ENCODE assay signal across 10 cellular contexts in genomic region chr4:148059617-148060180, GRCh38.
DNase-seq lines count a peak whose midpoint lies in the region; ATAC-seq, FAIRE-seq and TF ChIP-seq lines count a peak whose summit lies in the region.
"Had no signal": no experiment of that assay in that cellular context is flagged by ENCODE, and none has a peak within 500 bp of the region (broad histone marks: within the 10 kb centered on the region; RNA-seq: fewer than 3 reads in every experiment).

No MANE protein-coding gene starts in this region.

- TF ChIP-seq EP300 in HepG2 (IDR thresholded peaks at IDR 0.05; ENCODE audit: low read depth in 2 of 2, low read length in 2 of 2) (no peak), HepG2 (CRISPR knock-in tag; IDR thresholded peaks at IDR 0.05; ENCODE audit: borderline replicate concordance) (no peak)

- peaks cover 0 to 45% (median 20%) of the 10 kb centered on the region in 4 donors for H3K4me1 ChIP-seq in liver (ENCODE audit: control insufficient read depth in 4 of 4, insufficient read depth in 4 of 4, low read length in 3 of 4)
- no peaks in the 10 kb centered on the region for H3K4me1 ChIP-seq in HepG2 (ENCODE audit: insufficient read depth, low read length)
- peaks cover 37% of the 10 kb centered on the region for H3K4me1 ChIP-seq in keratinocyte (ENCODE audit: control insufficient read depth, extremely low read depth, insufficient read depth, low read length)
- no peaks in the 10 kb centered on the region for H3K4me1 ChIP-seq in breast epithelium

- intact Hi-C loops in HepG2 (cut with micrococcal nuclease; ENCODE audit: unreplicated experiment): no loop called here
- intact Hi-C loops in breast epithelium (cut with DNase I; ENCODE audit: low total_unique reads): no loop called here

- TF ChIP-seq POLR2A in HepG2 (IDR thresholded peaks at IDR 0.05; ENCODE audit: insufficient read depth in 1 of 2, low read depth in 2 of 2, low read length in 2 of 2) (no peak), breast epithelium (IDR thresholded peaks at IDR 0.05) (no peak)

- TF ChIP-seq CTCF in liver (IDR thresholded peaks at IDR 0.05; ENCODE audit: low read depth, low read length, missing input control) (no peak), HepG2 (CRISPR knock-in tag; IDR thresholded peaks at IDR 0.05) (no peak), keratinocyte (optimal IDR thresholded peaks at IDR 0.05 in 1 of 3, IDR thresholded peaks at IDR 0.05 in 1 of 3, conservative IDR thresholded peaks at IDR 0.05 in 1 of 3; ENCODE audit: extremely low read depth in 1 of 3, insufficient read depth in 2 of 3, low read length in 3 of 3) (no peak), type B pancreatic cell (conservative IDR thresholded peaks at IDR 0.05) (no peak), breast epithelium (IDR thresholded peaks at IDR 0.05) (no peak)

- H3K9me3 Mint-ChIP-seq in type B pancreatic cell: peaks cover 4% of the 10 kb centered on the region

- no peaks in the 10 kb centered on the region for H3K79me2 ChIP-seq in HepG2 (ENCODE audit: insufficient read depth, low read length)
- no peaks in the 10 kb centered on the region for H3K79me2 ChIP-seq in keratinocyte (ENCODE audit: control insufficient read depth, insufficient read depth, low read length)

- TF ChIP-seq RAD21 in liver (IDR thresholded peaks at IDR 0.05): no peak
- no peak for TF ChIP-seq RAD21 in HepG2 (CRISPR knock-in tag; IDR thresholded peaks at IDR 0.05)

- CTCF ChIA-PET in HepG2 (lab: Yijun Ruan, JAX; ENCODE audit: low intra/inter-chr PET ratio, low total read pairs): no interaction called here

- no peak overlapping the region for H2AFZ ChIP-seq in HepG2 (ENCODE audit: low read length)
- no peak overlapping the region for H2AFZ ChIP-seq in keratinocyte (ENCODE audit: control insufficient read depth, low read length)

- H4K20me1 ChIP-seq in HepG2 (ENCODE audit: insufficient read depth, low read length): no peaks in the 10 kb centered on the region
- H4K20me1 ChIP-seq in keratinocyte (ENCODE audit: control insufficient read depth, extremely low read depth, insufficient read depth, low read length): no peaks in the 10 kb centered on the region

- FAIRE-seq in HepG2 (lab: Jason Lieb, UNC) (no peak), keratinocyte (lab: Jason Lieb, UNC) (peak; percentile 72)

- H3K4me2 ChIP-seq in HepG2 (ENCODE audit: low read depth, low read length) (no peak overlapping the region), keratinocyte (ENCODE audit: control insufficient read depth, extremely low read depth, insufficient read depth, low read depth, low read length) (peak overlapping the region; percentile 74)

- peak overlapping the region in 2 of 3 donors; percentile 3 to 19 for H3K4me3 ChIP-seq in liver (ENCODE audit: low read depth in 1 of 3, low read length in 3 of 3)
- H3K4me3 ChIP-seq in HepG2 (replicated peaks in 1 of 3; ENCODE audit: insufficient read depth in 1 of 3, low read depth in 2 of 3, low read length in 3 of 3): no peak overlapping the region
- H3K4me3 ChIP-seq in keratinocyte (ENCODE audit: control insufficient read depth in 2 of 3, extremely low read depth in 1 of 3, insufficient read depth in 2 of 3, low read depth in 1 of 3, low read length in 3 of 3): peak overlapping the region in 2 of 3 experiments; percentile 9 to 41
- H3K4me3 ChIP-seq in breast epithelium: no peak overlapping the region
- H3K4me3 ChIP-seq: left lung had no signal

- BruUV-seq in HepG2 (replicated peaks; lab: Mats Ljungman, UMichigan): no TSS peak

- WGBS in liver: 54% methylated on average over 10 of the region's 10 CpGs
- 82% methylated on average over 10 of the region's 10 CpGs for WGBS in HepG2 (ENCODE audit: low lambda C conversion rate)

- in situ Hi-C loops in HepG2 (cut with HindIII; ENCODE audit: extremely low pct_ligation_motif_present, low pct_unique_long_range_greater_than_20kb): no loop called here
- in situ Hi-C loops in ACHN (cut with HindIII; ENCODE audit: low pct_ligation_motif_present, low pct_unique_long_range_greater_than_20kb, low sequenced_read_pairs): no loop called here

- ATAC-seq in HepG2: no peak
- no peak for ATAC-seq in GM21381 (IDR thresholded peaks at IDR 0.05; ENCODE audit: unreplicated experiment)

- POLR2A ChIA-PET in HepG2 (lab: Yijun Ruan, JAX): no interaction called here

- dilution Hi-C loops in keratinocyte (cut with MboI; ENCODE audit: extremely low pct_ligation_motif_present, low sequenced_read_pairs): no loop called here

- peaks cover 8% of the 10 kb centered on the region for H3K36me3 Mint-ChIP-seq in type B pancreatic cell

- H3K27me3 ChIP-seq in liver (ENCODE audit: control insufficient read depth in 4 of 4, insufficient read depth in 4 of 4, low read length in 3 of 4): no peaks in the 10 kb centered on the region
- H3K27me3 ChIP-seq in HepG2 (ENCODE audit: control insufficient read depth in 1 of 2, insufficient read depth in 2 of 2, low read length in 2 of 2): no peaks in the 10 kb centered on the region
- no peaks in the 10 kb centered on the region for H3K27me3 ChIP-seq in keratinocyte (ENCODE audit: control insufficient read depth, extremely low read depth, insufficient read depth, low read length)
- no peaks in the 10 kb centered on the region for H3K27me3 ChIP-seq in breast epithelium
- H3K27me3 ChIP-seq: left lung had no signal

- no peak for DNase-seq in HepG2 (ENCODE audit: low spot score)
- peak; percentile 16 for DNase-seq in UCSD-AML1 (lab: John Stamatoyannopoulos, UW; ENCODE audit: unreplicated experiment)
- DNase-seq in keratinocyte (ENCODE audit: low read depth, low spot score): no peak
- no peak for DNase-seq in type B pancreatic cell (ENCODE audit: extremely low spot score, unreplicated experiment)
- no peak for DNase-seq in breast epithelium (ENCODE audit: low spot score in 2 of 2)
- no peak for DNase-seq in ACHN
- DNase-seq: left lung; stimulated activated CD4-positive, alpha-beta T cell treated with anti-CD3 and anti-CD28 coated beads, Interleukin-4, amount 100 ng/mL, for 4 hours had no signal

- H3K9me1 ChIP-seq in keratinocyte (ENCODE audit: control insufficient read depth, extremely low read depth, insufficient read depth, low read length): no peaks in the 10 kb centered on the region

- H3K27ac Mint-ChIP-seq in type B pancreatic cell: peak overlapping the region; percentile 69

- H3K36me3 ChIP-seq in liver (ENCODE audit: control insufficient read depth in 4 of 4, insufficient read depth in 3 of 4, low read depth in 1 of 4, low read length in 3 of 4) (peaks cover 0 to 4% (median 1%) of the 10 kb centered on the region in 4 donors), HepG2 (replicated peaks in 1 of 2; ENCODE audit: control insufficient read depth in 1 of 2, insufficient read depth in 2 of 2, low read length in 2 of 2) (no peaks in the 10 kb centered on the region), keratinocyte (ENCODE audit: control insufficient read depth in 2 of 2, extremely low read depth in 1 of 2, insufficient read depth in 2 of 2, low read length in 2 of 2) (peaks cover 0 to 4% of the 10 kb centered on the region in 2 experiments), breast epithelium (no peaks in the 10 kb centered on the region)

- H3K9me3 ChIP-seq in liver (ENCODE audit: control insufficient read depth in 4 of 4, low read length in 3 of 4) (no peaks in the 10 kb centered on the region), HepG2 (ENCODE audit: low read length) (no peaks in the 10 kb centered on the region), keratinocyte (ENCODE audit: control insufficient read depth, low read depth, low read length) (no peaks in the 10 kb centered on the region), breast epithelium (no peaks in the 10 kb centered on the region)
- H3K9me3 ChIP-seq: left lung had no signal

- no peaks in the 10 kb centered on the region for H3K27me3 Mint-ChIP-seq in type B pancreatic cell

- H3K4me1 Mint-ChIP-seq in type B pancreatic cell (ENCODE audit: unreplicated experiment): peaks cover 40% of the 10 kb centered on the region

- peak overlapping the region; percentile 59 for H3K4me3 Mint-ChIP-seq in type B pancreatic cell

- H3K27ac ChIP-seq in liver (ENCODE audit: low read depth in 1 of 2, low read length in 2 of 2) (peak overlapping the region in 1 of 2 donors; percentile 23), HepG2 (ENCODE audit: extremely low read length, insufficient read depth, low read length) (no peak overlapping the region), keratinocyte (ENCODE audit: control insufficient read depth, insufficient read depth, low read length) (peak overlapping the region; percentile 57), breast epithelium (no peak overlapping the region)
- H3K27ac ChIP-seq: left lung had no signal

- peak overlapping the region in 1 of 2 donors; percentile 58 for H3K9ac ChIP-seq in liver (ENCODE audit: low read depth in 1 of 2, low read length in 2 of 2)
- H3K9ac ChIP-seq in HepG2 (ENCODE audit: insufficient read depth, low read depth, low read length): no peak overlapping the region
- H3K9ac ChIP-seq in keratinocyte (ENCODE audit: control insufficient read depth, extremely low read depth, insufficient read depth, low read length): peak overlapping the region; percentile 34

TF ChIP-seq in liver, 16 proteins besides CTCF, POLR2A, EP300 and RAD21 (continues in another document):
- no peak for TF ChIP-seq EGR1 (IDR thresholded peaks at IDR 0.05; ENCODE audit: low read depth in 2 of 2)
- TF ChIP-seq FOXA1 (IDR thresholded peaks at IDR 0.05): no peak
- TF ChIP-seq GABPA (IDR thresholded peaks at IDR 0.05 in 1 of 2, conservative IDR thresholded peaks at IDR 0.05 in 1 of 2): no peak
- no peak for TF ChIP-seq JUND (IDR thresholded peaks at IDR 0.05)
- no peak for TF ChIP-seq RXRA (IDR thresholded peaks at IDR 0.05)

TF ChIP-seq in HepG2, 621 proteins besides CTCF, POLR2A, EP300 and RAD21 (continues in another document):
- TF ChIP-seq ZFP37 (CRISPR knock-in tag; IDR thresholded peaks at IDR 0.05; ENCODE audit: borderline replicate concordance) (no peak), SMAD1 (CRISPR knock-in tag; IDR thresholded peaks at IDR 0.05; ENCODE audit: borderline replicate concordance, low read depth) (no peak), IRF1 (CRISPR knock-in tag; IDR thresholded peaks at IDR 0.05; ENCODE audit: low read depth) (no peak), YEATS4 (CRISPR knock-in tag; IDR thresholded peaks at IDR 0.05; ENCODE audit: borderline replicate concordance) (no peak), ZNF777 (CRISPR knock-in tag; IDR thresholded peaks at IDR 0.05) (no peak), KDM6A (CRISPR knock-in tag; IDR thresholded peaks at IDR 0.05; ENCODE audit: low read depth) (no peak), ZNF235 (CRISPR knock-in tag; IDR thresholded peaks at IDR 0.05; ENCODE audit: borderline replicate concordance) (no peak), RARG (CRISPR knock-in tag; IDR thresholded peaks at IDR 0.05; ENCODE audit: low read depth) (no peak), KLF13 (CRISPR knock-in tag; IDR thresholded peaks at IDR 0.05) (no peak), MBNL3 (CRISPR knock-in tag; conservative IDR thresholded peaks at IDR 0.05) (no peak)

Comparison
In these comparisons a context has a peak if more than half of its experiments do, and no peak if none do; other contexts are left out.
1. H3K4me3 ChIP-seq: peak in liver (2 of 3) and keratinocyte (2 of 3); none in HepG2 (0 of 3) and breast epithelium (0 of 3).